1 cellular context compared by ENCODE assay signal in the genomic region with DNA sequence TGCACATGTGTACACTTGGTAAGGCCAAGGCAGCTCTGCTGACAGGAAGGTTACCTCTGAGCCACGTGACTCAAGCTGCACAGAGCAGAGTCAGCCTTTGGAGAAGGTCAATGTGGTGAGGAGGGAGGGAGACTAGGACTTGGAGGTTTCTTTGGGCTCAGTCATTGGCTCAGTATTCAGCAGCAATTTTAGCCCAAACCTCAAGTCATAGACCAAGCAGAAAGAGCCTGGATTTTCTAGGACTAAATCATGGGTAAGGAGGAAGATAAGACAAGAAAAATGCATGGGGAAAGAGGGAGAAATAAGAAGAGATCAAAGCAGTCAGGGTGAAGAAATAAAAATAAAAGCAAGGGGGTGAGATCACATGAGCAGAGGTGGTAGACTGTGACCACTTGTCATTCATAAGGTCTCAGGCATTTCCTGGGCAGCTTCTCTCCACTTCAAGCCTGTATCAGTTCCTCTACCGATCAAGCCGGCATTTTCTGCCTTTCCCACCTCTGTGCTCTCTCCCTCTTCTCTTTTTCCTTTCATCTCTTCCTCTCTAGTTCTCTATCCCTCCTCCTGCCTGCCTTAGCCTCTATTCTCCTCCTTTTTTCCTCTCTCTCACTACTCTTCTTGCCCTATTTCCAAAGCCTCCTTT.
TF ChIP-seq lines count a peak whose summit lies in the region.

No MANE protein-coding gene starts in this region.

TF ChIP-seq in GM12878, 131 proteins besides CTCF, POLR2A, EP300 and RAD21 (continued from another document and continues in another):
- TF ChIP-seq, protein P1, sequence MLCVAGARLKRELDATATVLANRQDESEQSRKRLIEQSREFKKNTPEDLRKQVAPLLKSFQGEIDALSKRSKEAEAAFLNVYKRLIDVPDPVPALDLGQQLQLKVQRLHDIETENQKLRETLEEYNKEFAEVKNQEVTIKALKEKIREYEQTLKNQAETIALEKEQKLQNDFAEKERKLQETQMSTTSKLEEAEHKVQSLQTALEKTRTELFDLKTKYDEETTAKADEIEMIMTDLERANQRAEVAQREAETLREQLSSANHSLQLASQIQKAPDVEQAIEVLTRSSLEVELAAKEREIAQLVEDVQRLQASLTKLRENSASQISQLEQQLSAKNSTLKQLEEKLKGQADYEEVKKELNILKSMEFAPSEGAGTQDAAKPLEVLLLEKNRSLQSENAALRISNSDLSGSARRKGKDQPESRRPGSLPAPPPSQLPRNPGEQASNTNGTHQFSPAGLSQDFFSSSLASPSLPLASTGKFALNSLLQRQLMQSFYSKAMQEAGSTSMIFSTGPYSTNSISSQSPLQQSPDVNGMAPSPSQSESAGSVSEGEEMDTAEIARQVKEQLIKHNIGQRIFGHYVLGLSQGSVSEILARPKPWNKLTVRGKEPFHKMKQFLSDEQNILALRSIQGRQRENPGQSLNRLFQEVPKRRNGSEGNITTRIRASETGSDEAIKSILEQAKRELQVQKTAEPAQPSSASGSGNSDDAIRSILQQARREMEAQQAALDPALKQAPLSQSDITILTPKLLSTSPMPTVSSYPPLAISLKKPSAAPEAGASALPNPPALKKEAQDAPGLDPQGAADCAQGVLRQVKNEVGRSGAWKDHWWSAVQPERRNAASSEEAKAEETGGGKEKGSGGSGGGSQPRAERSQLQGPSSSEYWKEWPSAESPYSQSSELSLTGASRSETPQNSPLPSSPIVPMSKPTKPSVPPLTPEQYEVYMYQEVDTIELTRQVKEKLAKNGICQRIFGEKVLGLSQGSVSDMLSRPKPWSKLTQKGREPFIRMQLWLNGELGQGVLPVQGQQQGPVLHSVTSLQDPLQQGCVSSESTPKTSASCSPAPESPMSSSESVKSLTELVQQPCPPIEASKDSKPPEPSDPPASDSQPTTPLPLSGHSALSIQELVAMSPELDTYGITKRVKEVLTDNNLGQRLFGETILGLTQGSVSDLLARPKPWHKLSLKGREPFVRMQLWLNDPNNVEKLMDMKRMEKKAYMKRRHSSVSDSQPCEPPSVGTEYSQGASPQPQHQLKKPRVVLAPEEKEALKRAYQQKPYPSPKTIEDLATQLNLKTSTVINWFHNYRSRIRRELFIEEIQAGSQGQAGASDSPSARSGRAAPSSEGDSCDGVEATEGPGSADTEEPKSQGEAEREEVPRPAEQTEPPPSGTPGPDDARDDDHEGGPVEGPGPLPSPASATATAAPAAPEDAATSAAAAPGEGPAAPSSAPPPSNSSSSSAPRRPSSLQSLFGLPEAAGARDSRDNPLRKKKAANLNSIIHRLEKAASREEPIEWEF (IDR thresholded peaks at IDR 0.05; ENCODE audit: insufficient replicate concordance, low read depth, low read length), result peak; percentile 35
- TF ChIP-seq SREBF2 (IDR thresholded peaks at IDR 0.05; ENCODE audit: low read length) (no peak), GABPA (IDR thresholded peaks at IDR 0.05; ENCODE audit: low read depth) (no peak), CEBPB (IDR thresholded peaks at IDR 0.05; ENCODE audit: borderline replicate concordance in 1 of 2, low read depth in 2 of 2, low read length in 2 of 2) (no peak), MTA2 (IDR thresholded peaks at IDR 0.05; ENCODE audit: low read depth) (peak; percentile 8), BMI1 (IDR thresholded peaks at IDR 0.05; ENCODE audit: borderline replicate concordance) (peak; percentile 68), SMAD5 (IDR thresholded peaks at IDR 0.05; ENCODE audit: low read depth) (no peak), CREB1 (IDR thresholded peaks at IDR 0.05; ENCODE audit: low read depth) (no peak; the same call in 1 of the 2 replicates), MXI1 (IDR thresholded peaks at IDR 0.05; ENCODE audit: low read depth, low read length) (no peak), BRCA1 (IDR thresholded peaks at IDR 0.05; ENCODE audit: low read depth, low read length) (no peak), SRF (IDR thresholded peaks at IDR 0.05; ENCODE audit: low read depth in 2 of 2, low read length in 2 of 2) (no peak), SMARCA5 (IDR thresholded peaks at IDR 0.05) (no peak), POLR2AphosphoS5 (IDR thresholded peaks at IDR 0.05; ENCODE audit: low read length) (peak; percentile 81), ZNF592 (IDR thresholded peaks at IDR 0.05) (no peak), HDAC6 (IDR thresholded peaks at IDR 0.05; ENCODE audit: unreplicated experiment) (no peak), YY1 (IDR thresholded peaks at IDR 0.05; ENCODE audit: low read depth, low read length) (peak; percentile 69; the same call in 1 of the 2 replicates), IKZF1 (conservative IDR thresholded peaks at IDR 0.05) (peak; percentile 6; the same call in 1 of the 2 replicates), ETV6 (conservative IDR thresholded peaks at IDR 0.05 in 1 of 2, IDR thresholded peaks at IDR 0.05 in 1 of 2; ENCODE audit: borderline replicate concordance in 1 of 2, low read depth in 1 of 2) (peak in 1 of 2 experiments; percentile 53; a peak in 1 of 4 replicates), BACH1 (IDR thresholded peaks at IDR 0.05; ENCODE audit: borderline replicate concordance) (no peak), IKZF2 (IDR thresholded peaks at IDR 0.05) (peak; percentile 91), NR2C1 (IDR thresholded peaks at IDR 0.05) (no peak), HCFC1 (IDR thresholded peaks at IDR 0.05; ENCODE audit: low read length) (no peak), ZNF274 (IDR thresholded peaks at IDR 0.05; ENCODE audit: insufficient read depth, insufficient read length) (no peak), IRF4 (IDR thresholded peaks at IDR 0.05; ENCODE audit: low read depth, low read length) (peak; percentile 82), E2F4 (IDR thresholded peaks at IDR 0.05; ENCODE audit: low read depth, low read length) (no peak), RAD51 (IDR thresholded peaks at IDR 0.05) (peak; percentile 92)
- TF ChIP-seq, protein P2, sequence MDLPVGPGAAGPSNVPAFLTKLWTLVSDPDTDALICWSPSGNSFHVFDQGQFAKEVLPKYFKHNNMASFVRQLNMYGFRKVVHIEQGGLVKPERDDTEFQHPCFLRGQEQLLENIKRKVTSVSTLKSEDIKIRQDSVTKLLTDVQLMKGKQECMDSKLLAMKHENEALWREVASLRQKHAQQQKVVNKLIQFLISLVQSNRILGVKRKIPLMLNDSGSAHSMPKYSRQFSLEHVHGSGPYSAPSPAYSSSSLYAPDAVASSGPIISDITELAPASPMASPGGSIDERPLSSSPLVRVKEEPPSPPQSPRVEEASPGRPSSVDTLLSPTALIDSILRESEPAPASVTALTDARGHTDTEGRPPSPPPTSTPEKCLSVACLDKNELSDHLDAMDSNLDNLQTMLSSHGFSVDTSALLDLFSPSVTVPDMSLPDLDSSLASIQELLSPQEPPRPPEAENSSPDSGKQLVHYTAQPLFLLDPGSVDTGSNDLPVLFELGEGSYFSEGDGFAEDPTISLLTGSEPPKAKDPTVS (IDR thresholded peaks at IDR 0.05; ENCODE audit: low read depth, low read length), result no peak
- TF ChIP-seq, protein P3, sequence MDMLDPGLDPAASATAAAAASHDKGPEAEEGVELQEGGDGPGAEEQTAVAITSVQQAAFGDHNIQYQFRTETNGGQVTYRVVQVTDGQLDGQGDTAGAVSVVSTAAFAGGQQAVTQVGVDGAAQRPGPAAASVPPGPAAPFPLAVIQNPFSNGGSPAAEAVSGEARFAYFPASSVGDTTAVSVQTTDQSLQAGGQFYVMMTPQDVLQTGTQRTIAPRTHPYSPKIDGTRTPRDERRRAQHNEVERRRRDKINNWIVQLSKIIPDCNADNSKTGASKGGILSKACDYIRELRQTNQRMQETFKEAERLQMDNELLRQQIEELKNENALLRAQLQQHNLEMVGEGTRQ (IDR thresholded peaks at IDR 0.05; ENCODE audit: borderline replicate concordance, low read depth, low read length), result peak; percentile 60
- TF ChIP-seq, protein P4, sequence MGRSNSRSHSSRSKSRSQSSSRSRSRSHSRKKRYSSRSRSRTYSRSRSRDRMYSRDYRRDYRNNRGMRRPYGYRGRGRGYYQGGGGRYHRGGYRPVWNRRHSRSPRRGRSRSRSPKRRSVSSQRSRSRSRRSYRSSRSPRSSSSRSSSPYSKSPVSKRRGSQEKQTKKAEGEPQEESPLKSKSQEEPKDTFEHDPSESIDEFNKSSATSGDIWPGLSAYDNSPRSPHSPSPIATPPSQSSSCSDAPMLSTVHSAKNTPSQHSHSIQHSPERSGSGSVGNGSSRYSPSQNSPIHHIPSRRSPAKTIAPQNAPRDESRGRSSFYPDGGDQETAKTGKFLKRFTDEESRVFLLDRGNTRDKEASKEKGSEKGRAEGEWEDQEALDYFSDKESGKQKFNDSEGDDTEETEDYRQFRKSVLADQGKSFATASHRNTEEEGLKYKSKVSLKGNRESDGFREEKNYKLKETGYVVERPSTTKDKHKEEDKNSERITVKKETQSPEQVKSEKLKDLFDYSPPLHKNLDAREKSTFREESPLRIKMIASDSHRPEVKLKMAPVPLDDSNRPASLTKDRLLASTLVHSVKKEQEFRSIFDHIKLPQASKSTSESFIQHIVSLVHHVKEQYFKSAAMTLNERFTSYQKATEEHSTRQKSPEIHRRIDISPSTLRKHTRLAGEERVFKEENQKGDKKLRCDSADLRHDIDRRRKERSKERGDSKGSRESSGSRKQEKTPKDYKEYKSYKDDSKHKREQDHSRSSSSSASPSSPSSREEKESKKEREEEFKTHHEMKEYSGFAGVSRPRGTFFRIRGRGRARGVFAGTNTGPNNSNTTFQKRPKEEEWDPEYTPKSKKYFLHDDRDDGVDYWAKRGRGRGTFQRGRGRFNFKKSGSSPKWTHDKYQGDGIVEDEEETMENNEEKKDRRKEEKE (IDR thresholded peaks at IDR 0.05), result no peak
- TF ChIP-seq, protein P5, sequence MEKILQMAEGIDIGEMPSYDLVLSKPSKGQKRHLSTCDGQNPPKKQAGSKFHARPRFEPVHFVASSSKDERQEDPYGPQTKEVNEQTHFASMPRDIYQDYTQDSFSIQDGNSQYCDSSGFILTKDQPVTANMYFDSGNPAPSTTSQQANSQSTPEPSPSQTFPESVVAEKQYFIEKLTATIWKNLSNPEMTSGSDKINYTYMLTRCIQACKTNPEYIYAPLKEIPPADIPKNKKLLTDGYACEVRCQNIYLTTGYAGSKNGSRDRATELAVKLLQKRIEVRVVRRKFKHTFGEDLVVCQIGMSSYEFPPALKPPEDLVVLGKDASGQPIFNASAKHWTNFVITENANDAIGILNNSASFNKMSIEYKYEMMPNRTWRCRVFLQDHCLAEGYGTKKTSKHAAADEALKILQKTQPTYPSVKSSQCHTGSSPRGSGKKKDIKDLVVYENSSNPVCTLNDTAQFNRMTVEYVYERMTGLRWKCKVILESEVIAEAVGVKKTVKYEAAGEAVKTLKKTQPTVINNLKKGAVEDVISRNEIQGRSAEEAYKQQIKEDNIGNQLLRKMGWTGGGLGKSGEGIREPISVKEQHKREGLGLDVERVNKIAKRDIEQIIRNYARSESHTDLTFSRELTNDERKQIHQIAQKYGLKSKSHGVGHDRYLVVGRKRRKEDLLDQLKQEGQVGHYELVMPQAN (conservative IDR thresholded peaks at IDR 0.05), result no peak
- TF ChIP-seq, protein P6, sequence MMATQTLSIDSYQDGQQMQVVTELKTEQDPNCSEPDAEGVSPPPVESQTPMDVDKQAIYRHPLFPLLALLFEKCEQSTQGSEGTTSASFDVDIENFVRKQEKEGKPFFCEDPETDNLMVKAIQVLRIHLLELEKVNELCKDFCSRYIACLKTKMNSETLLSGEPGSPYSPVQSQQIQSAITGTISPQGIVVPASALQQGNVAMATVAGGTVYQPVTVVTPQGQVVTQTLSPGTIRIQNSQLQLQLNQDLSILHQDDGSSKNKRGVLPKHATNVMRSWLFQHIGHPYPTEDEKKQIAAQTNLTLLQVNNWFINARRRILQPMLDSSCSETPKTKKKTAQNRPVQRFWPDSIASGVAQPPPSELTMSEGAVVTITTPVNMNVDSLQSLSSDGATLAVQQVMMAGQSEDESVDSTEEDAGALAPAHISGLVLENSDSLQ (IDR thresholded peaks at IDR 0.05), result peak; percentile 74; the same call in 1 of the 2 replicates
